ENCODE assay signal across 24 cellular contexts in genomic region chr14:97878206-97878605, GRCh38.
DNase-seq lines count a peak whose midpoint lies in the region; ATAC-seq and TF ChIP-seq lines count a peak whose summit lies in the region.
"Had no signal": no experiment of that assay in that cellular context is flagged by ENCODE, and none has a peak within 500 bp of the region (broad histone marks: within the 10 kb centered on the region; RNA-seq: fewer than 3 reads in every experiment).

No MANE protein-coding gene starts in this region.

- no peaks in the 10 kb centered on the region for H3K36me3 Mint-ChIP-seq in MCF 10A (ENCODE audit: insufficient read depth, unreplicated experiment)
- H3K36me3 Mint-ChIP-seq: naive B cell; stimulated activated effector memory CD8-positive, alpha-beta T cell treated with anti-CD3 and anti-CD28 coated beads, Interleukin-12 subunit alpha, Interleukin-12 subunit beta, amount 100 ng/mL, for 72 hours had no signal

- no peaks in the 10 kb centered on the region for H4K20me1 ChIP-seq in mammary epithelial cell (ENCODE audit: insufficient read depth, low read length)
- H4K20me1 ChIP-seq: BLaER1 had no signal

- no TSS peak for BruUV-seq in MCF 10A (replicated peaks; lab: Mats Ljungman, UMichigan)
- no TSS peak for BruUV-seq in mammary epithelial cell (replicated peaks; lab: Mats Ljungman, UMichigan)

- no peak overlapping the region for H3K27ac ChIP-seq in mammary epithelial cell (ENCODE audit: insufficient read depth, low read depth, low read length)
- H3K27ac ChIP-seq in breast epithelium, result peak overlapping the region; percentile 53 to 54
- no peak overlapping the region for H3K27ac ChIP-seq in aorta (ENCODE audit: low read depth in 1 of 2, low read length in 2 of 2)
- H3K27ac ChIP-seq: BLaER1, cardiac muscle cell, spleen, VCaP had no signal

- CTCF ChIA-PET in MCF 10A (lab: Yijun Ruan, JAX) (interaction anchor here (1.3 kb wide), 1 partner anchor 100 kb away, joined by 3 read pairs; no protein-coding TSS in a partner anchor), mammary epithelial cell (lab: Charles Lee; ENCODE audit: low non-redundant PET) (no interaction called here)

- H3K27me3 ChIP-seq in mammary epithelial cell (ENCODE audit: insufficient read depth, low read length), result no peaks in the 10 kb centered on the region
- no peaks in the 10 kb centered on the region for H3K27me3 ChIP-seq in breast epithelium
- no peaks in the 10 kb centered on the region for H3K27me3 ChIP-seq in aorta (ENCODE audit: control insufficient read depth in 1 of 2, insufficient read depth in 2 of 2, low read length in 1 of 2)
- H3K27me3 ChIP-seq: BLaER1, cardiac muscle cell, spleen, uterus had no signal

- H3K9me3 ChIP-seq in mammary epithelial cell (replicated peaks; ENCODE audit: insufficient read depth, low read length), result no peaks in the 10 kb centered on the region
- H3K9me3 ChIP-seq in breast epithelium, result no peaks in the 10 kb centered on the region
- H3K9me3 ChIP-seq in aorta (ENCODE audit: control insufficient read depth, low read length), result no peaks in the 10 kb centered on the region
- H3K9me3 ChIP-seq: BLaER1, spleen, uterus had no signal

- H3K4me3 Mint-ChIP-seq in MCF 10A (ENCODE audit: unreplicated experiment), result no peak overlapping the region
- H3K4me3 Mint-ChIP-seq: naive B cell; stimulated activated effector memory CD8-positive, alpha-beta T cell treated with anti-CD3 and anti-CD28 coated beads, Interleukin-12 subunit alpha, Interleukin-12 subunit beta, amount 100 ng/mL, for 72 hours had no signal

- in situ Hi-C loops in mammary epithelial cell (cut with MboI; ENCODE audit: low sequenced_read_pairs in 2 of 2), result no loop called here

- no peak for TF ChIP-seq POLR2A in breast epithelium (IDR thresholded peaks at IDR 0.05)

- H3K27me3 Mint-ChIP-seq in MCF 10A (ENCODE audit: insufficient read depth, unreplicated experiment), result no peaks in the 10 kb centered on the region
- H3K27me3 Mint-ChIP-seq: naive B cell had no signal

- WGBS in mammary epithelial cell (ENCODE audit: low coverage, missing lambda C conversion rate), result 67% methylated on average over 1 of the region's 1 CpG
- WGBS in aorta, 2 donors, result 86 to 89% methylated on average over 1 of the region's 1 CpG

- no peak overlapping the region for H3K9ac ChIP-seq in mammary epithelial cell (ENCODE audit: insufficient read depth, low read length)
- H3K9ac ChIP-seq: BLaER1 had no signal

- peak; percentile 37 for ATAC-seq in aorta (ENCODE audit: low FRiP score)
- ATAC-seq in HG03439 (IDR thresholded peaks at IDR 0.05; ENCODE audit: unreplicated experiment), result no peak
- ATAC-seq: stimulated activated effector memory CD8-positive, alpha-beta T cell treated with anti-CD3 and anti-CD28 coated beads, Interleukin-12 subunit alpha, Interleukin-12 subunit beta, amount 100 ng/mL, for 72 hours had no signal

- H3K79me2 ChIP-seq in mammary epithelial cell (ENCODE audit: insufficient read depth, low read length), result no peaks in the 10 kb centered on the region

- H3K4me1 ChIP-seq in mammary epithelial cell (ENCODE audit: insufficient read depth, low read length), result no peaks in the 10 kb centered on the region
- H3K4me1 ChIP-seq in breast epithelium, result peaks cover 3 to 10% of the 10 kb centered on the region in 2 donors
- H3K4me1 ChIP-seq in aorta (ENCODE audit: control insufficient read depth in 1 of 2, insufficient read depth in 2 of 2, low read length in 2 of 2), result peaks cover 2 to 8% of the 10 kb centered on the region in 2 donors
- H3K4me1 ChIP-seq: BLaER1, spleen had no signal

- H3K4me3 ChIP-seq in mammary epithelial cell (replicated peaks in 1 of 3; ENCODE audit: insufficient read depth in 1 of 3, low read depth in 2 of 3, low read length in 3 of 3) (no peak overlapping the region), breast epithelium (no peak overlapping the region), aorta (ENCODE audit: low read length in 2 of 2) (no peak overlapping the region)
- H3K4me3 ChIP-seq: BLaER1, cardiac muscle cell, spleen, uterus had no signal

- no peaks in the 10 kb centered on the region for H3K9me3 Mint-ChIP-seq in MCF 10A (ENCODE audit: unreplicated experiment)
- H3K9me3 Mint-ChIP-seq: stimulated activated effector memory CD8-positive, alpha-beta T cell treated with anti-CD3 and anti-CD28 coated beads, Interleukin-12 subunit alpha, Interleukin-12 subunit beta, amount 100 ng/mL, for 72 hours had no signal

- POLR2A ChIA-PET in MCF 10A (lab: Yijun Ruan, JAX), result interaction anchor here (0.7 to 2.1 kb wide), 9 partner anchors 8 to 638 kb away, joined by 3 to 17 read pairs (median 4); no protein-coding TSS in a partner anchor

- H3K36me3 ChIP-seq in mammary epithelial cell (ENCODE audit: insufficient read depth, low read length), result no peaks in the 10 kb centered on the region
- no peaks in the 10 kb centered on the region for H3K36me3 ChIP-seq in breast epithelium
- no peaks in the 10 kb centered on the region for H3K36me3 ChIP-seq in aorta (ENCODE audit: control insufficient read depth in 1 of 2, insufficient read depth in 2 of 2, low read length in 1 of 2)
- H3K36me3 ChIP-seq: BLaER1, cardiac muscle cell, spleen, uterus had no signal

- dilution Hi-C loops in mammary epithelial cell (cut with HindIII; ENCODE audit: low sequenced_read_pairs), result no loop called here

- TF ChIP-seq CTCF in MCF 10A (IDR thresholded peaks at IDR 0.05; ENCODE audit: unreplicated experiment) (no peak), mammary epithelial cell (conservative IDR thresholded peaks at IDR 0.05 in 1 of 2, IDR thresholded peaks at IDR 0.05 in 1 of 2; ENCODE audit: extremely low read depth in 1 of 2, insufficient read depth in 1 of 2, low read depth in 1 of 2, low read length in 2 of 2) (no peak), breast epithelium (IDR thresholded peaks at IDR 0.05) (no peak)

- peaks cover 12% of the 10 kb centered on the region for H3K4me1 Mint-ChIP-seq in MCF 10A (ENCODE audit: insufficient read depth, unreplicated experiment)
- H3K4me1 Mint-ChIP-seq: naive B cell; stimulated activated effector memory CD8-positive, alpha-beta T cell treated with anti-CD3 and anti-CD28 coated beads, Interleukin-12 subunit alpha, Interleukin-12 subunit beta, amount 100 ng/mL, for 72 hours had no signal

- H3K27ac Mint-ChIP-seq in MCF 10A (ENCODE audit: low read depth, unreplicated experiment), result no peak overlapping the region
- H3K27ac Mint-ChIP-seq: naive B cell; stimulated activated effector memory CD8-positive, alpha-beta T cell treated with anti-CD3 and anti-CD28 coated beads, Interleukin-12 subunit alpha, Interleukin-12 subunit beta, amount 100 ng/mL, for 72 hours had no signal

- DNase-seq in MCF 10A (ENCODE audit: unreplicated experiment) (peak; percentile 84), mammary epithelial cell (no peak), breast epithelium (ENCODE audit: low spot score in 2 of 2) (peak in 1 of 2 donors; percentile 58), medulla oblongata (ENCODE audit: extremely low spot score) (peak; percentile 7), aorta (peak in 1 of 2 donors; percentile 49), NCI-H748 treated with DMSO at 0.1 percent for 48 hours (lab: John Stamatoyannopoulos, UW) (no peak), NCI-H510A treated with DMSO at 0.1 percent for 48 hours (lab: John Stamatoyannopoulos, UW) (no peak)
- DNase-seq: activated CD8-positive, alpha-beta memory T cell treated with anti-CD3 and anti-CD28 coated beads, Interleukin-2, amount 50 U/mL, for 48 hours; Calu3; glutamatergic neuron; Karpas-422; naive B cell; NCI-H1048; NCI-H187; NCI-H526 treated with DMSO at 0.1 percent for 48 hours; retina; spleen; stimulated activated CD4-positive, alpha-beta T cell treated with anti-CD3 and anti-CD28 coated beads, Interleukin-2, amount 100 ng/mL, for 48 hours had no signal

- no peak overlapping the region for H2AFZ ChIP-seq in mammary epithelial cell (ENCODE audit: low read depth, low read length)

- no peak overlapping the region for H3K4me2 ChIP-seq in mammary epithelial cell (ENCODE audit: insufficient read depth, low read depth, low read length)

- intact Hi-C loops in MCF 10A (cut with micrococcal nuclease) (no loop called here), mammary epithelial cell (cut with micrococcal nuclease) (no loop called here), breast epithelium (cut with DNase I; ENCODE audit: low total_unique reads) (no loop called here), aorta (cut with DNase I) (no loop called here)

Comparison
In these comparisons a context has a peak if more than half of its experiments do, and no peak if none do; other contexts are left out.
1. DNase-seq: peak in MCF 10A (single experiment) and medulla oblongata (single experiment); none in mammary epithelial cell (single experiment), NCI-H748 treated with DMSO at 0.1 percent for 48 hours (single experiment) and NCI-H510A treated with DMSO at 0.1 percent for 48 hours (single experiment).
2. H3K27ac ChIP-seq: peak in breast epithelium (2 of 2); none in mammary epithelial cell (single experiment) and aorta (0 of 2).